ENCODE assay signal across 32 cellular contexts in genomic region chr2:226803410-226803809, GRCh38. TPM values are rescaled to one million over a fixed set of nuclear protein-coding genes. Genes with fewer than 3 reads are reported as not detected.
DNase-seq lines count a peak whose midpoint lies in the region; ATAC-seq, FAIRE-seq and TF ChIP-seq lines count a peak whose summit lies in the region.
"Had no signal": no experiment of that assay in that cellular context is flagged by ENCODE, and none has a peak within 500 bp of the region (broad histone marks: within the 10 kb centered on the region; RNA-seq: fewer than 3 reads in every experiment).

No MANE protein-coding gene starts in this region.

- intact Hi-C loops in HepG2 (cut with micrococcal nuclease; ENCODE audit: unreplicated experiment) (loop anchor here (5.0 to 10.0 kb wide), 4 partner anchors 221 to 416 kb away; no protein-coding TSS in a partner anchor), right lobe of liver (cut with DNase I) (no loop called here), HCT116 (cut with micrococcal nuclease) (loop anchor here (2.0 to 10.0 kb wide), 5 partner anchors 193 to 916 kb away; no protein-coding TSS in a partner anchor), Calu3 (cut with micrococcal nuclease; ENCODE audit: unreplicated experiment) (loop anchor here (5.0 kb wide), 3 partner anchors 226 to 686 kb away; no protein-coding TSS in a partner anchor)

- H3K36me3 ChIP-seq in HepG2 (replicated peaks in 1 of 2; ENCODE audit: control insufficient read depth in 1 of 2, insufficient read depth in 2 of 2, low read length in 2 of 2) (no peaks in the 10 kb centered on the region; a peak in 1 of 5 replicates), right lobe of liver (no peaks in the 10 kb centered on the region), HCT116 (ENCODE audit: control insufficient read depth in 1 of 2, insufficient read depth in 2 of 2, low read length in 2 of 2) (peaks cover 0 to 5% of the 10 kb centered on the region in 2 experiments; a peak in 1 of 4 replicates), osteoblast (ENCODE audit: insufficient read depth, low read length) (no peaks in the 10 kb centered on the region)
- H3K36me3 ChIP-seq: BE2C; BLaER1; BLaER1 treated with 17β-estradiol and CSF1 and Interleukin-3, amounts not matched to agents 10 nM and 100 nM had no signal

- ATAC-seq in HepG2 (no peak), right lobe of liver (no peak), HCT116 (no peak)
- no peak for ATAC-seq in activated CD8-positive, alpha-beta T cell treated with anti-CD3 and anti-CD28 coated beads, Interleukin-2, amount 10 ng/mL, durations not matched to agents 7 days and 5 days
- ATAC-seq: A549; CD8-positive, alpha-beta T cell had no signal

- peaks cover 19% of the 10 kb centered on the region for H3K4me1 Mint-ChIP-seq in activated CD8-positive, alpha-beta T cell treated with anti-CD3 and anti-CD28 coated beads, Interleukin-2, amount 10 ng/mL, durations not matched to agents 7 days and 5 days (ENCODE audit: low read depth)
- H3K4me1 Mint-ChIP-seq in Calu3 (ENCODE audit: low read depth, unreplicated experiment): peaks cover 29% of the 10 kb centered on the region

- FAIRE-seq in HepG2 (lab: Jason Lieb, UNC): no peak
- peak; percentile 72 for FAIRE-seq in D721Med (lab: Jason Lieb, UNC)
- FAIRE-seq: A549 had no signal

- no peak for TF ChIP-seq RAD21 in HepG2 (CRISPR knock-in tag; IDR thresholded peaks at IDR 0.05)
- TF ChIP-seq RAD21 in HCT116 (IDR thresholded peaks at IDR 0.05; ENCODE audit: low read depth): no peak

- H3K9me2 ChIP-seq in HCT116 (ENCODE audit: insufficient read depth): no peaks in the 10 kb centered on the region

- no peaks in the 10 kb centered on the region for H4K20me1 ChIP-seq in HepG2 (ENCODE audit: insufficient read depth, low read length)
- H4K20me1 ChIP-seq in HCT116 (ENCODE audit: insufficient read depth): no peaks in the 10 kb centered on the region
- no peaks in the 10 kb centered on the region for H4K20me1 ChIP-seq in osteoblast (ENCODE audit: insufficient read depth, low read length)
- H4K20me1 ChIP-seq: BLaER1; BLaER1 treated with 17β-estradiol and CSF1 and Interleukin-3, amounts not matched to agents 10 nM and 100 nM had no signal

- no peaks in the 10 kb centered on the region for H3K9me3 Mint-ChIP-seq in activated CD8-positive, alpha-beta T cell treated with anti-CD3 and anti-CD28 coated beads, Interleukin-2, amount 10 ng/mL, durations not matched to agents 7 days and 5 days (ENCODE audit: insufficient read depth)
- H3K9me3 Mint-ChIP-seq in Calu3 (ENCODE audit: low read depth, unreplicated experiment): no peaks in the 10 kb centered on the region
- H3K9me3 Mint-ChIP-seq: CD4-positive, alpha-beta memory T cell; CD4-positive, alpha-beta T cell; CD8-positive, alpha-beta memory T cell; CD8-positive, alpha-beta T cell had no signal

- H3K36me3 Mint-ChIP-seq in activated CD8-positive, alpha-beta T cell treated with anti-CD3 and anti-CD28 coated beads, Interleukin-2, amount 10 ng/mL, durations not matched to agents 7 days and 5 days (ENCODE audit: low read depth): no peaks in the 10 kb centered on the region
- H3K36me3 Mint-ChIP-seq in Calu3 (ENCODE audit: insufficient read depth, unreplicated experiment): peaks cover 33% of the 10 kb centered on the region
- H3K36me3 Mint-ChIP-seq: CD4-positive, alpha-beta memory T cell; CD4-positive, CD25-positive, alpha-beta regulatory T cell; CD8-positive, alpha-beta T cell had no signal

- TF ChIP-seq CTCF in HepG2 (CRISPR knock-in tag; IDR thresholded peaks at IDR 0.05): no peak
- no peak for TF ChIP-seq CTCF in right lobe of liver (IDR thresholded peaks at IDR 0.05)
- no peak for TF ChIP-seq CTCF in D721Med (IDR thresholded peaks at IDR 0.05; ENCODE audit: insufficient read depth, missing control alignments)
- TF ChIP-seq CTCF in HCT116 (IDR thresholded peaks at IDR 0.05 in 2 of 3, conservative IDR thresholded peaks at IDR 0.05 in 1 of 3; ENCODE audit: borderline replicate concordance in 1 of 3, insufficient read depth in 1 of 3, low read depth in 2 of 3, low read length in 2 of 3): no peak
- TF ChIP-seq CTCF in osteoblast (IDR thresholded peaks at IDR 0.05; ENCODE audit: extremely low read depth, low read depth, low read length): no peak
- no peak for TF ChIP-seq CTCF in Calu3 (IDR thresholded peaks at IDR 0.05; ENCODE audit: unreplicated experiment)

- POLR2A ChIA-PET in HepG2 (lab: Yijun Ruan, JAX) (interaction anchor here (0.9 to 1.2 kb wide), 2 partner anchors 34 to 1138 kb away, joined by 3 to 4 read pairs; no protein-coding TSS in a partner anchor), HCT116 (lab: Charles Lee) (interaction anchor here (1.8 kb wide), 1 partner anchor 181 kb away, joined by 6 read pairs; no protein-coding TSS in a partner anchor)
- POLR2A ChIA-PET in activated CD8-positive, alpha-beta T cell treated with anti-CD3 and anti-CD28 coated beads, Interleukin-2, amount 10 ng/mL, durations not matched to agents 7 days and 5 days (lab: Charles Lee): interaction anchor here (1.9 kb wide), 1 partner anchor 32 kb away, joined by 11 read pairs; no protein-coding TSS in a partner anchor

- no peak overlapping the region for H3K9ac ChIP-seq in HepG2 (ENCODE audit: insufficient read depth, low read depth, low read length)
- H3K9ac ChIP-seq in HCT116 (ENCODE audit: low read length): no peak overlapping the region
- H3K9ac ChIP-seq: BLaER1; BLaER1 treated with 17β-estradiol and CSF1 and Interleukin-3, amounts not matched to agents 10 nM and 100 nM had no signal

- H3K9me3 ChIP-seq in HepG2 (ENCODE audit: low read length) (no peaks in the 10 kb centered on the region), right lobe of liver (no peaks in the 10 kb centered on the region), HCT116 (ENCODE audit: control insufficient read depth in 1 of 2, insufficient read depth in 1 of 2, low read depth in 1 of 2, low read length in 2 of 2) (peaks cover 0 to 1% of the 10 kb centered on the region in 2 experiments; a peak in 1 of 4 replicates), osteoblast (ENCODE audit: low read depth, low read length) (no peaks in the 10 kb centered on the region)
- H3K9me3 ChIP-seq: A549; BE2C; BLaER1; BLaER1 treated with 17β-estradiol and CSF1 and Interleukin-3, amounts not matched to agents 10 nM and 100 nM; Caco-2 had no signal

- H2AFZ ChIP-seq in HepG2 (ENCODE audit: low read length) (no peak overlapping the region), HCT116 (ENCODE audit: low read depth, low read length, poor library complexity, severe bottlenecking) (no peak overlapping the region), osteoblast (ENCODE audit: low read length) (no peak overlapping the region)

- peaks cover 31% of the 10 kb centered on the region for H3K27me3 Mint-ChIP-seq in activated CD8-positive, alpha-beta T cell treated with anti-CD3 and anti-CD28 coated beads, Interleukin-2, amount 10 ng/mL, durations not matched to agents 7 days and 5 days (ENCODE audit: low read depth)
- no peaks in the 10 kb centered on the region for H3K27me3 Mint-ChIP-seq in Calu3 (ENCODE audit: unreplicated experiment)

- H3K27me3 ChIP-seq in HepG2 (ENCODE audit: control insufficient read depth in 1 of 2, insufficient read depth in 2 of 2, low read length in 2 of 2): 0 out of 5 replicates have a peak, but pooled peaks cover 0 to 2% of the 10 kb centered on the region in 2 experiments
- no peaks in the 10 kb centered on the region for H3K27me3 ChIP-seq in right lobe of liver
- no peaks in the 10 kb centered on the region for H3K27me3 ChIP-seq in HCT116 (ENCODE audit: insufficient read depth, low read length)
- H3K27me3 ChIP-seq in osteoblast (ENCODE audit: insufficient read depth, low read length): no peaks in the 10 kb centered on the region
- H3K27me3 ChIP-seq: BLaER1 had no signal

- no peak for TF ChIP-seq POLR2A in HepG2 (IDR thresholded peaks at IDR 0.05; ENCODE audit: insufficient read depth in 1 of 2, low read depth in 2 of 2, low read length in 2 of 2)
- no peak for TF ChIP-seq POLR2A in right lobe of liver (IDR thresholded peaks at IDR 0.05)
- TF ChIP-seq POLR2A in HCT116 (IDR thresholded peaks at IDR 0.05; ENCODE audit: borderline replicate concordance, extremely low read depth, insufficient read depth, insufficient read length): no peak

- CTCF ChIA-PET in HepG2 (lab: Yijun Ruan, JAX; ENCODE audit: low intra/inter-chr PET ratio, low total read pairs) (interaction anchor here (0.8 to 2.7 kb wide), 4 partner anchors 182 to 1133 kb away, joined by 3 to 9 read pairs (median 8); no protein-coding TSS in a partner anchor), HCT116 (lab: Charles Lee) (interaction anchor here (1.1 to 2.4 kb wide), 6 partner anchors 131 to 1138 kb away, joined by 3 to 8 read pairs (median 6); no protein-coding TSS in a partner anchor), Calu3 (lab: Charles Lee) (interaction anchor here (1.3 to 1.6 kb wide), 4 partner anchors 151 to 1131 kb away, joined by 3 to 4 read pairs (median 4); no protein-coding TSS in a partner anchor)
- CTCF ChIA-PET in activated CD8-positive, alpha-beta T cell treated with anti-CD3 and anti-CD28 coated beads, Interleukin-2, amount 10 ng/mL, durations not matched to agents 7 days and 5 days (lab: Charles Lee): interaction anchor here (0.6 to 4.3 kb wide), 21 partner anchors 8 to 1138 kb away, joined by 3 to 30 read pairs (median 8); partner anchors contain the start of gene RHBDD1

- H3K79me2 ChIP-seq in HepG2 (ENCODE audit: insufficient read depth, low read length): peaks cover under 1% of the 10 kb centered on the region
- H3K79me2 ChIP-seq in HCT116 (ENCODE audit: insufficient read depth, low read length): peaks cover 19% of the 10 kb centered on the region
- H3K79me2 ChIP-seq in osteoblast (ENCODE audit: insufficient read depth, low read length): peaks cover 9% of the 10 kb centered on the region

- in situ Hi-C loops in HepG2 (cut with HindIII; ENCODE audit: extremely low pct_ligation_motif_present, low pct_unique_long_range_greater_than_20kb): loop anchor here (5.0 to 10.0 kb wide), 4 partner anchors 301 to 1136 kb away; no protein-coding TSS in a partner anchor

- no peak overlapping the region for H3K4me3 Mint-ChIP-seq in activated CD8-positive, alpha-beta T cell treated with anti-CD3 and anti-CD28 coated beads, Interleukin-2, amount 10 ng/mL, durations not matched to agents 7 days and 5 days
- no peak overlapping the region for H3K4me3 Mint-ChIP-seq in Calu3 (ENCODE audit: low read depth, unreplicated experiment)
- H3K4me3 Mint-ChIP-seq: B cell; CD4-positive, alpha-beta memory T cell; CD4-positive, alpha-beta T cell; CD8-positive, alpha-beta memory T cell; CD8-positive, alpha-beta T cell had no signal

- TF ChIP-seq EP300 in HepG2 (IDR thresholded peaks at IDR 0.05; ENCODE audit: low read depth in 2 of 2, low read length in 2 of 2) (no peak), HepG2 (CRISPR knock-in tag; IDR thresholded peaks at IDR 0.05; ENCODE audit: borderline replicate concordance) (no peak)

- RAD21 ChIA-PET in HCT116 (lab: Charles Lee; ENCODE audit: low non-redundant PET in 1 of 2, low total read pairs in 2 of 2, uncharacterized antibody in 2 of 2, unreplicated experiment in 2 of 2): interaction anchor here (0.9 to 1.0 kb wide), 3 partner anchors 151 to 688 kb away, joined by 3 to 4 read pairs (median 3); no protein-coding TSS in a partner anchor

- WGBS in HepG2 (ENCODE audit: low lambda C conversion rate): 5% methylated on average over 1 of the region's 1 CpG
- WGBS in right lobe of liver (ENCODE audit: insufficient coverage, low coverage, low lambda C conversion rate, missing lambda C conversion rate): 54% methylated on average over 1 of the region's 1 CpG

- H3K27ac Mint-ChIP-seq in activated CD8-positive, alpha-beta T cell treated with anti-CD3 and anti-CD28 coated beads, Interleukin-2, amount 10 ng/mL, durations not matched to agents 7 days and 5 days: no peak overlapping the region
- no peak overlapping the region for H3K27ac Mint-ChIP-seq in Calu3 (ENCODE audit: unreplicated experiment)
- H3K27ac Mint-ChIP-seq: B cell; CD4-positive, alpha-beta memory T cell; CD4-positive, alpha-beta T cell; CD4-positive, CD25-positive, alpha-beta regulatory T cell; CD8-positive, alpha-beta memory T cell; CD8-positive, alpha-beta T cell had no signal

- DNase-seq in HepG2 (ENCODE audit: low spot score) (no peak), right lobe of liver (no peak), D721Med (ENCODE audit: insufficient read length, low spot score) (no peak), HCT116 (ENCODE audit: low read depth, low spot score) (no peak), osteoblast (ENCODE audit: insufficient read length, low spot score, missing footprints) (peak; percentile 80), Calu3 (no peak), T-helper 2 cell (no peak)
- DNase-seq in activated CD8-positive, alpha-beta T cell treated with anti-CD3 and anti-CD28 coated beads, Interleukin-2, amount 10 ng/mL, durations not matched to agents 7 days and 5 days: no peak
- DNase-seq: 8988T; ACHN; AML-193; BE2C; C1 segment of cervical spinal cord; Caco-2; CD4-positive, alpha-beta memory T cell; CD4-positive, alpha-beta T cell; CD4-positive, CD25-positive, alpha-beta regulatory T cell; CD8-positive, alpha-beta memory T cell; CD8-positive, alpha-beta T cell; COR-L47; DMS 273 treated with DMSO at 0.1 percent for 48 hours; DMS153; DMS53; DMS79; DMS79 treated with DMSO at 0.1 percent for 48 hours; DND-41; EL had no signal

- no peak overlapping the region for H3K27ac ChIP-seq in HepG2 (ENCODE audit: extremely low read length, insufficient read depth, low read length)
- H3K27ac ChIP-seq in right lobe of liver: no peak overlapping the region
- peak overlapping the region; percentile 88; the same call in 1 of the 2 replicates for H3K27ac ChIP-seq in HCT116 (ENCODE audit: low read depth, low read length)
- H3K27ac ChIP-seq in osteoblast (ENCODE audit: low read depth, low read length): no peak overlapping the region
- H3K27ac ChIP-seq: BLaER1; BLaER1 treated with 17β-estradiol and CSF1 and Interleukin-3, amounts not matched to agents 10 nM and 100 nM; C4-2B had no signal

- BruUV-seq in HepG2 (replicated peaks; lab: Mats Ljungman, UMichigan) (no TSS peak), HCT116 (replicated peaks; lab: Mats Ljungman, UMichigan) (no TSS peak), Calu3 (replicated peaks; lab: Mats Ljungman, UMichigan) (no TSS peak)

- peaks cover 49% of the 10 kb centered on the region for H3K4me1 ChIP-seq in HepG2 (ENCODE audit: insufficient read depth, low read length)
- H3K4me1 ChIP-seq in right lobe of liver: peaks cover 0 to 8% (median 4%) of the 10 kb centered on the region in 4 donors
- peaks cover 31 to 57% of the 10 kb centered on the region in 2 experiments; a peak in 3 of 4 replicates for H3K4me1 ChIP-seq in HCT116 (ENCODE audit: control insufficient read depth in 1 of 2, insufficient read depth in 2 of 2, low read length in 2 of 2)
- H3K4me1 ChIP-seq in osteoblast (ENCODE audit: insufficient read depth, low read length): peaks cover 21% of the 10 kb centered on the region
- H3K4me1 ChIP-seq: BE2C had no signal

- H3K4me2 ChIP-seq in HepG2 (ENCODE audit: low read depth, low read length) (no peak overlapping the region), HCT116 (ENCODE audit: low read length) (no peak overlapping the region), osteoblast (ENCODE audit: insufficient read depth, low read length) (no peak overlapping the region)
- H3K4me2 ChIP-seq: BLaER1; BLaER1 treated with 17β-estradiol and CSF1 and Interleukin-3, amounts not matched to agents 10 nM and 100 nM had no signal

- H3K4me3 ChIP-seq in HepG2 (replicated peaks in 1 of 3; ENCODE audit: insufficient read depth in 1 of 3, low read depth in 2 of 3, low read length in 3 of 3) (no peak overlapping the region), right lobe of liver (no peak overlapping the region), HCT116 (replicated peaks in 1 of 2; ENCODE audit: low read depth in 1 of 2, low read length in 2 of 2) (no peak overlapping the region), osteoblast (ENCODE audit: insufficient read depth, low read length) (no peak overlapping the region)
- H3K4me3 ChIP-seq: A549; BLaER1; BLaER1 treated with 17β-estradiol and CSF1 and Interleukin-3, amounts not matched to agents 10 nM and 100 nM had no signal

RNA-seq across cellular contexts. Expression of gene IRS1, which starts 3.8 kb away (rescaled TPM):
- 7.9 and 8.7 TPM in 2 replicates for total RNA-seq in HepG2 (2016; rRNA removed; fragmentation: Illumina TruSeq; extraction: Trizol)
- 0.51 and 0.53 TPM in 2 replicates for total RNA-seq in HepG2 (2016; cell fraction: cytosol; rRNA removed; fragmentation: Illumina TruSeq; extraction: Trizol; ENCODE audit: low read depth)
- 7.1 and 8.1 TPM in 2 replicates for total RNA-seq in HepG2 (2016; cell fraction: insoluble cytoplasmic fraction; rRNA removed; fragmentation: Illumina TruSeq; extraction: Trizol)
- total RNA-seq in HepG2 (2016; cell fraction: membrane; rRNA removed; fragmentation: Illumina TruSeq; extraction: Trizol): 2.7 and 3.0 TPM in 2 replicates
- 10.7 and 14.1 TPM in 2 replicates for total RNA-seq in HepG2 (2016; cell fraction: nucleus; rRNA removed; fragmentation: Illumina TruSeq; extraction: Trizol)
- polyA plus RNA-seq in HepG2 (2011; rRNA removed): 9.0 and 12.8 TPM in 2 replicates
- 7.1 and 7.9 TPM in 2 replicates for polyA plus RNA-seq in HepG2 (2011; cell fraction: cytosol; rRNA removed)
- 15.3 and 15.6 TPM in 2 replicates for polyA plus RNA-seq in HepG2 (2011; cell fraction: nucleus; rRNA removed)
- polyA plus RNA-seq in HepG2 (2012): 14.3 and 15.3 TPM in 2 replicates
- polyA plus RNA-seq in HepG2 (2016; cell fraction: cytosol; fragmentation: Illumina TruSeq; extraction: Trizol; ENCODE audit: low read depth): 0.25 and 0.50 TPM in 2 replicates
- polyA plus RNA-seq in HepG2 (2016; cell fraction: insoluble cytoplasmic fraction; fragmentation: Illumina TruSeq; extraction: Trizol; ENCODE audit: low read depth): 6.8 and 8.7 TPM in 2 replicates
- 1.1 and 1.4 TPM in 2 replicates for polyA plus RNA-seq in HepG2 (2016; cell fraction: membrane; fragmentation: Illumina TruSeq; extraction: Trizol; ENCODE audit: low read depth)
- 11.6 and 13.6 TPM in 2 replicates for polyA plus RNA-seq in HepG2 (2016; cell fraction: nucleus; fragmentation: Illumina TruSeq; extraction: Trizol; ENCODE audit: insufficient read depth, low read depth)
- 0.68 and 28.1 TPM in 2 replicates for polyA minus RNA-seq in HepG2 (2011; rRNA and poly(A)+ RNA removed; ENCODE audit: low replicate concordance)
- 11.2 and 13.5 TPM in 2 replicates for polyA minus RNA-seq in HepG2 (2011; cell fraction: cytosol; rRNA and poly(A)+ RNA removed)
- 26.8 and 36.8 TPM in 2 replicates for polyA minus RNA-seq in HepG2 (2011; cell fraction: nucleus; rRNA and poly(A)+ RNA removed)
- 10 to 100 TPM in 5 of 6 experiments, 1 to 10 TPM in 1; 9.0 to 24.4 (median 15.8) TPM for total RNA-seq in right lobe of liver
- 88.8 TPM for total RNA-seq in HCT116 (2021; ENCODE audit: unreplicated experiment)
- polyA plus RNA-seq in HCT116 (2012): 39.4 and 44.1 TPM in 2 replicates
- total RNA-seq in osteoblast: 24.5 and 27.9 TPM in 2 replicates
- total RNA-seq in activated CD8-positive, alpha-beta T cell treated with anti-CD3 and anti-CD28 coated beads, Interleukin-2, amount 10 ng/mL, durations not matched to agents 7 days and 5 days: 1 to 10 TPM; 7.3 to 9.6 TPM
- 29.7 and 34.4 TPM in 2 replicates for total RNA-seq in Calu3 (2022)

RNA-seq across cellular contexts. Expression of gene RHBDD1, which starts 32.4 kb away (rescaled TPM):
- total RNA-seq in HepG2 (2016; rRNA removed; fragmentation: Illumina TruSeq; extraction: Trizol) (8.2 and 8.8 TPM in 2 replicates), right lobe of liver (10 to 100 TPM; 14.7 to 25.3 (median 21.0) TPM), HCT116 (2021; ENCODE audit: unreplicated experiment) (73.8 TPM), osteoblast (24.2 and 25.3 TPM in 2 replicates), Calu3 (2022) (28.7 and 32.8 TPM in 2 replicates)
- 25.4 and 28.6 TPM in 2 replicates for total RNA-seq in HepG2 (2016; cell fraction: cytosol; rRNA removed; fragmentation: Illumina TruSeq; extraction: Trizol; ENCODE audit: low read depth)
- 8.3 and 8.9 TPM in 2 replicates for total RNA-seq in HepG2 (2016; cell fraction: insoluble cytoplasmic fraction; rRNA removed; fragmentation: Illumina TruSeq; extraction: Trizol)
- total RNA-seq in HepG2 (2016; cell fraction: membrane; rRNA removed; fragmentation: Illumina TruSeq; extraction: Trizol): 14.2 and 17.1 TPM in 2 replicates
- total RNA-seq in HepG2 (2016; cell fraction: nucleus; rRNA removed; fragmentation: Illumina TruSeq; extraction: Trizol): 18.0 and 18.2 TPM in 2 replicates
- polyA plus RNA-seq in HepG2 (2011; rRNA removed): 8.7 and 9.5 TPM in 2 replicates
- 4.1 and 6.4 TPM in 2 replicates for polyA plus RNA-seq in HepG2 (2011; cell fraction: cytosol; rRNA removed)
- polyA plus RNA-seq in HepG2 (2011; cell fraction: nucleus; rRNA removed): 5.5 and 7.6 TPM in 2 replicates
- polyA plus RNA-seq in HepG2 (2012): 6.4 and 10.1 TPM in 2 replicates
- polyA plus RNA-seq in HepG2 (2016; cell fraction: cytosol; fragmentation: Illumina TruSeq; extraction: Trizol; ENCODE audit: low read depth): 0.42 and 1.1 TPM in 2 replicates
- polyA plus RNA-seq in HepG2 (2016; cell fraction: insoluble cytoplasmic fraction; fragmentation: Illumina TruSeq; extraction: Trizol; ENCODE audit: low read depth): 4.6 and 4.8 TPM in 2 replicates
- polyA plus RNA-seq in HepG2 (2016; cell fraction: membrane; fragmentation: Illumina TruSeq; extraction: Trizol; ENCODE audit: low read depth): 2.7 and 3.3 TPM in 2 replicates
- polyA plus RNA-seq in HepG2 (2016; cell fraction: nucleus; fragmentation: Illumina TruSeq; extraction: Trizol; ENCODE audit: insufficient read depth, low read depth): 3.7 and 5.6 TPM in 2 replicates
- polyA minus RNA-seq in HepG2 (2011; rRNA and poly(A)+ RNA removed; ENCODE audit: low replicate concordance): 8.3 and 22.5 TPM in 2 replicates
- polyA minus RNA-seq in HepG2 (2011; cell fraction: cytosol; rRNA and poly(A)+ RNA removed): 19.6 and 21.3 TPM in 2 replicates
- polyA minus RNA-seq in HepG2 (2011; cell fraction: nucleus; rRNA and poly(A)+ RNA removed): 44.3 and 54.3 TPM in 2 replicates
- 24.7 and 33.1 TPM in 2 replicates for polyA plus RNA-seq in HCT116 (2012)
- 10 to 100 TPM; 23.4 to 29.5 TPM for total RNA-seq in activated CD8-positive, alpha-beta T cell treated with anti-CD3 and anti-CD28 coated beads, Interleukin-2, amount 10 ng/mL, durations not matched to agents 7 days and 5 days

Comparison
In these comparisons a context has a peak if more than half of its experiments do, and no peak if none do; other contexts are left out.
1. intact Hi-C loops: an anchor here in HepG2 (5.0 to 10.0 kb wide), HCT116 (2.0 to 10.0 kb wide) and Calu3 (5.0 kb wide); none called in right lobe of liver.